In the genomic region with DNA sequence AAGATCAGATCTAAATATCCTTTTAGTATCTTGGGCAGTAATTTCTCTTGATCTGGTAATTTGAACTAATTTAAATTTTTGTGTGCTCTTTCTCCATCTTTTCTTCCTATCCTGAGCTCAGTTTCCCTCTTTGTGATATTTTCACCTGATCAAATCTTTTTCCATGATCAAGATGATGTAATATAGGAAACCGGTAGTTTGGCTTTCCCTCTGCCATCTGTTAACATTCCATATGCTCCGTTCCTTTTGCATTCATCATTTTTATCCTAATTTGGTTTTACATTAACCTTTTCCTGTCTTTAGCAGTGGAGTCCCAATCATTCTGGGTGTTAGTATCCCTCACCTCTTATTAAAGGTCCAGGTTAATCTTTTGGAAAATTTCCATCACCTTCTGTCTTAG, we compare ENCODE assay signal across 2 cellular contexts.
TF ChIP-seq lines count a peak whose summit lies in the region.

No MANE protein-coding gene starts in this region.

TF ChIP-seq in liver, 16 proteins besides CTCF, POLR2A, EP300 and RAD21:
- TF ChIP-seq TAF1 (conservative IDR thresholded peaks at IDR 0.05) = no peak
- no peak for TF ChIP-seq YY1 (IDR thresholded peaks at IDR 0.05)
- TF ChIP-seq SP1 (IDR thresholded peaks at IDR 0.05) = no peak
- TF ChIP-seq FOXA1 (IDR thresholded peaks at IDR 0.05) = no peak
- TF ChIP-seq, protein P1, sequence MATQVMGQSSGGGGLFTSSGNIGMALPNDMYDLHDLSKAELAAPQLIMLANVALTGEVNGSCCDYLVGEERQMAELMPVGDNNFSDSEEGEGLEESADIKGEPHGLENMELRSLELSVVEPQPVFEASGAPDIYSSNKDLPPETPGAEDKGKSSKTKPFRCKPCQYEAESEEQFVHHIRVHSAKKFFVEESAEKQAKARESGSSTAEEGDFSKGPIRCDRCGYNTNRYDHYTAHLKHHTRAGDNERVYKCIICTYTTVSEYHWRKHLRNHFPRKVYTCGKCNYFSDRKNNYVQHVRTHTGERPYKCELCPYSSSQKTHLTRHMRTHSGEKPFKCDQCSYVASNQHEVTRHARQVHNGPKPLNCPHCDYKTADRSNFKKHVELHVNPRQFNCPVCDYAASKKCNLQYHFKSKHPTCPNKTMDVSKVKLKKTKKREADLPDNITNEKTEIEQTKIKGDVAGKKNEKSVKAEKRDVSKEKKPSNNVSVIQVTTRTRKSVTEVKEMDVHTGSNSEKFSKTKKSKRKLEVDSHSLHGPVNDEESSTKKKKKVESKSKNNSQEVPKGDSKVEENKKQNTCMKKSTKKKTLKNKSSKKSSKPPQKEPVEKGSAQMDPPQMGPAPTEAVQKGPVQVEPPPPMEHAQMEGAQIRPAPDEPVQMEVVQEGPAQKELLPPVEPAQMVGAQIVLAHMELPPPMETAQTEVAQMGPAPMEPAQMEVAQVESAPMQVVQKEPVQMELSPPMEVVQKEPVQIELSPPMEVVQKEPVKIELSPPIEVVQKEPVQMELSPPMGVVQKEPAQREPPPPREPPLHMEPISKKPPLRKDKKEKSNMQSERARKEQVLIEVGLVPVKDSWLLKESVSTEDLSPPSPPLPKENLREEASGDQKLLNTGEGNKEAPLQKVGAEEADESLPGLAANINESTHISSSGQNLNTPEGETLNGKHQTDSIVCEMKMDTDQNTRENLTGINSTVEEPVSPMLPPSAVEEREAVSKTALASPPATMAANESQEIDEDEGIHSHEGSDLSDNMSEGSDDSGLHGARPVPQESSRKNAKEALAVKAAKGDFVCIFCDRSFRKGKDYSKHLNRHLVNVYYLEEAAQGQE (IDR thresholded peaks at IDR 0.05) = no peak
- TF ChIP-seq RXRA (IDR thresholded peaks at IDR 0.05) = no peak
- TF ChIP-seq FOXA2 (IDR thresholded peaks at IDR 0.05) = no peak
- TF ChIP-seq, protein P2, sequence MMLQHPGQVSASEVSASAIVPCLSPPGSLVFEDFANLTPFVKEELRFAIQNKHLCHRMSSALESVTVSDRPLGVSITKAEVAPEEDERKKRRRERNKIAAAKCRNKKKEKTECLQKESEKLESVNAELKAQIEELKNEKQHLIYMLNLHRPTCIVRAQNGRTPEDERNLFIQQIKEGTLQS (IDR thresholded peaks at IDR 0.05) = no peak
- TF ChIP-seq EGR1 (IDR thresholded peaks at IDR 0.05; ENCODE audit: low read depth in 2 of 2) = no peak
- no peak for TF ChIP-seq HNF4A (conservative IDR thresholded peaks at IDR 0.05)
- no peak for TF ChIP-seq NR2F2 (IDR thresholded peaks at IDR 0.05)
- TF ChIP-seq, protein P3, sequence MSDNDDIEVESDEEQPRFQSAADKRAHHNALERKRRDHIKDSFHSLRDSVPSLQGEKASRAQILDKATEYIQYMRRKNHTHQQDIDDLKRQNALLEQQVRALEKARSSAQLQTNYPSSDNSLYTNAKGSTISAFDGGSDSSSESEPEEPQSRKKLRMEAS (IDR thresholded peaks at IDR 0.05) = no peak
- TF ChIP-seq, protein P4, sequence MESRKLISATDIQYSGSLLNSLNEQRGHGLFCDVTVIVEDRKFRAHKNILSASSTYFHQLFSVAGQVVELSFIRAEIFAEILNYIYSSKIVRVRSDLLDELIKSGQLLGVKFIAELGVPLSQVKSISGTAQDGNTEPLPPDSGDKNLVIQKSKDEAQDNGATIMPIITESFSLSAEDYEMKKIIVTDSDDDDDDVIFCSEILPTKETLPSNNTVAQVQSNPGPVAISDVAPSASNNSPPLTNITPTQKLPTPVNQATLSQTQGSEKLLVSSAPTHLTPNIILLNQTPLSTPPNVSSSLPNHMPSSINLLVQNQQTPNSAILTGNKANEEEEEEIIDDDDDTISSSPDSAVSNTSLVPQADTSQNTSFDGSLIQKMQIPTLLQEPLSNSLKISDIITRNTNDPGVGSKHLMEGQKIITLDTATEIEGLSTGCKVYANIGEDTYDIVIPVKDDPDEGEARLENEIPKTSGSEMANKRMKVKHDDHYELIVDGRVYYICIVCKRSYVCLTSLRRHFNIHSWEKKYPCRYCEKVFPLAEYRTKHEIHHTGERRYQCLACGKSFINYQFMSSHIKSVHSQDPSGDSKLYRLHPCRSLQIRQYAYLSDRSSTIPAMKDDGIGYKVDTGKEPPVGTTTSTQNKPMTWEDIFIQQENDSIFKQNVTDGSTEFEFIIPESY (IDR thresholded peaks at IDR 0.05) = no peak
- no peak for TF ChIP-seq HNF4G (IDR thresholded peaks at IDR 0.05)
- TF ChIP-seq GABPA (IDR thresholded peaks at IDR 0.05 in 1 of 2, conservative IDR thresholded peaks at IDR 0.05 in 1 of 2) = no peak

TF ChIP-seq in HepG2, 621 proteins besides CTCF, POLR2A, EP300 and RAD21:
- TF ChIP-seq, protein P5, sequence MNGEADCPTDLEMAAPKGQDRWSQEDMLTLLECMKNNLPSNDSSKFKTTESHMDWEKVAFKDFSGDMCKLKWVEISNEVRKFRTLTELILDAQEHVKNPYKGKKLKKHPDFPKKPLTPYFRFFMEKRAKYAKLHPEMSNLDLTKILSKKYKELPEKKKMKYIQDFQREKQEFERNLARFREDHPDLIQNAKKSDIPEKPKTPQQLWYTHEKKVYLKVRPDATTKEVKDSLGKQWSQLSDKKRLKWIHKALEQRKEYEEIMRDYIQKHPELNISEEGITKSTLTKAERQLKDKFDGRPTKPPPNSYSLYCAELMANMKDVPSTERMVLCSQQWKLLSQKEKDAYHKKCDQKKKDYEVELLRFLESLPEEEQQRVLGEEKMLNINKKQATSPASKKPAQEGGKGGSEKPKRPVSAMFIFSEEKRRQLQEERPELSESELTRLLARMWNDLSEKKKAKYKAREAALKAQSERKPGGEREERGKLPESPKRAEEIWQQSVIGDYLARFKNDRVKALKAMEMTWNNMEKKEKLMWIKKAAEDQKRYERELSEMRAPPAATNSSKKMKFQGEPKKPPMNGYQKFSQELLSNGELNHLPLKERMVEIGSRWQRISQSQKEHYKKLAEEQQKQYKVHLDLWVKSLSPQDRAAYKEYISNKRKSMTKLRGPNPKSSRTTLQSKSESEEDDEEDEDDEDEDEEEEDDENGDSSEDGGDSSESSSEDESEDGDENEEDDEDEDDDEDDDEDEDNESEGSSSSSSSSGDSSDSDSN (CRISPR knock-in tag; IDR thresholded peaks at IDR 0.05) = no peak
- TF ChIP-seq ZKSCAN8 (CRISPR knock-in tag; IDR thresholded peaks at IDR 0.05; ENCODE audit: borderline replicate concordance) (no peak), ZNF510 (CRISPR knock-in tag; IDR thresholded peaks at IDR 0.05; ENCODE audit: low read depth) (no peak), ZFP36L2 (CRISPR knock-in tag; IDR thresholded peaks at IDR 0.05) (no peak), EHMT2 (IDR thresholded peaks at IDR 0.05; ENCODE audit: borderline replicate concordance, low read depth, low read length) (no peak), BCL6 (CRISPR knock-in tag; IDR thresholded peaks at IDR 0.05) (no peak), CAMTA2 (CRISPR knock-in tag; IDR thresholded peaks at IDR 0.05; ENCODE audit: borderline replicate concordance) (no peak), RXRA (CRISPR knock-in tag; IDR thresholded peaks at IDR 0.05) (no peak), ZFP82 (CRISPR knock-in tag; IDR thresholded peaks at IDR 0.05; ENCODE audit: borderline replicate concordance) (no peak), KMT2A (CRISPR knock-in tag; IDR thresholded peaks at IDR 0.05) (no peak), ZBTB42 (CRISPR knock-in tag; IDR thresholded peaks at IDR 0.05) (no peak), SP2 (CRISPR knock-in tag; IDR thresholded peaks at IDR 0.05) (no peak), ZNF20 (CRISPR knock-in tag; IDR thresholded peaks at IDR 0.05) (no peak), ZSCAN30 (CRISPR knock-in tag; IDR thresholded peaks at IDR 0.05) (no peak), ZNF703 (CRISPR knock-in tag; IDR thresholded peaks at IDR 0.05; ENCODE audit: borderline replicate concordance) (no peak)
- TF ChIP-seq, protein P6, sequence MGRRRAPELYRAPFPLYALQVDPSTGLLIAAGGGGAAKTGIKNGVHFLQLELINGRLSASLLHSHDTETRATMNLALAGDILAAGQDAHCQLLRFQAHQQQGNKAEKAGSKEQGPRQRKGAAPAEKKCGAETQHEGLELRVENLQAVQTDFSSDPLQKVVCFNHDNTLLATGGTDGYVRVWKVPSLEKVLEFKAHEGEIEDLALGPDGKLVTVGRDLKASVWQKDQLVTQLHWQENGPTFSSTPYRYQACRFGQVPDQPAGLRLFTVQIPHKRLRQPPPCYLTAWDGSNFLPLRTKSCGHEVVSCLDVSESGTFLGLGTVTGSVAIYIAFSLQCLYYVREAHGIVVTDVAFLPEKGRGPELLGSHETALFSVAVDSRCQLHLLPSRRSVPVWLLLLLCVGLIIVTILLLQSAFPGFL (CRISPR knock-in tag; IDR thresholded peaks at IDR 0.05) = no peak
